In genomic region chr17:17694229-17695081, GRCh38 we compare ENCODE assay signal across 8 cellular contexts. TPM values are rescaled to one million over a fixed set of nuclear protein-coding genes. Genes with fewer than 3 reads are reported as not detected.
A peak's percentile ranks its signal among the peaks of the same experiment; 100 is the strongest.
DNase-seq lines count a peak whose midpoint lies in the region; ATAC-seq and TF ChIP-seq lines count a peak whose summit lies in the region.

No MANE protein-coding gene starts in this region.

- no peak for TF ChIP-seq CTCF in GM12864 (IDR thresholded peaks at IDR 0.05; ENCODE audit: low read depth, low read length, missing control alignments)
- TF ChIP-seq CTCF in chondrocyte (IDR thresholded peaks at IDR 0.05): no peak

- no peaks in the 10 kb centered on the region for H3K9me3 Mint-ChIP-seq in chondrocyte (ENCODE audit: low read depth)

- peaks cover 84% of the 10 kb centered on the region for H3K4me1 Mint-ChIP-seq in chondrocyte (ENCODE audit: low read depth)

- H3K27me3 Mint-ChIP-seq in chondrocyte (ENCODE audit: low read depth): no peaks in the 10 kb centered on the region

- H3K4me3 Mint-ChIP-seq in chondrocyte (ENCODE audit: unreplicated experiment): peak overlapping the region; percentile 79

- H3K36me3 Mint-ChIP-seq in chondrocyte (ENCODE audit: low read depth): no peaks in the 10 kb centered on the region

- H3K4me3 ChIP-seq in GM12864 (ENCODE audit: low read depth, low read length): peak overlapping the region; percentile 79

- DNase-seq in GM12864 (ENCODE audit: low read depth) (no peak), NCI-H2171 (lab: John Stamatoyannopoulos, UW) (peak; percentile 73), chondrocyte (ENCODE audit: low spot score) (no peak), left colon (peak; percentile 72 to 79)
- peak; percentile 38 to 46 for DNase-seq in activated CD4-positive, alpha-beta T cell treated with anti-CD3 and anti-CD28 coated beads for 24 hours (ENCODE audit: low read depth in 2 of 2)
- DNase-seq in stimulated activated CD4-positive, alpha-beta T cell treated with anti-CD3 and anti-CD28 coated beads, Interleukin-1b, Interleukin-23, amount 100 ng/mL, for 4 hours (ENCODE audit: low read depth in 2 of 2): peak; percentile 60 to 62

- peak overlapping the region; percentile 98 for H3K27ac Mint-ChIP-seq in chondrocyte (ENCODE audit: unreplicated experiment)

- intact Hi-C loops in left colon (cut with DNase I, micrococcal nuclease): no loop called here

- ATAC-seq in HG02571 (IDR thresholded peaks at IDR 0.05; ENCODE audit: unreplicated experiment) (peak; percentile 55), left colon (peak; percentile 64), GM18517 (IDR thresholded peaks at IDR 0.05; ENCODE audit: unreplicated experiment) (no peak)

RNA-seq across cellular contexts. Expression of gene RAI1, which starts 13.2 kb away (rescaled TPM):
- total RNA-seq in chondrocyte: 24.0 to 28.7 TPM (median 28.6 TPM) in 3 replicates
- 10 to 100 TPM; 15.8 to 23.8 TPM for total RNA-seq in left colon

Comparison
In these comparisons a context has a peak if more than half of its experiments do, and no peak if none do; other contexts are left out.
1. DNase-seq: peak in NCI-H2171 (single experiment), activated CD4-positive, alpha-beta T cell treated with anti-CD3 and anti-CD28 coated beads for 24 hours (2 of 2), left colon (2 of 2) and stimulated activated CD4-positive, alpha-beta T cell treated with anti-CD3 and anti-CD28 coated beads, Interleukin-1b, Interleukin-23, amount 100 ng/mL, for 4 hours (2 of 2); none in GM12864 (single experiment) and chondrocyte (single experiment).